7 cellular contexts compared by ENCODE assay signal in genomic region chr6:158999669-159000403, GRCh38.
DNase-seq lines count a peak whose midpoint lies in the region; ATAC-seq and TF ChIP-seq lines count a peak whose summit lies in the region.

TSS of gene RSPH3 (minus strand) at chr6:159000202. CDS start at chr6:158999550, 652 bp downstream.

- TF ChIP-seq CTCF in astrocyte of the spinal cord (IDR thresholded peaks at IDR 0.05; ENCODE audit: low read depth, low read length), result no peak

- in situ Hi-C loops in astrocyte of the spinal cord (cut with HindIII; ENCODE audit: low sequenced_read_pairs), result no loop called here

- ATAC-seq in GM18508 (IDR thresholded peaks at IDR 0.05; ENCODE audit: insufficient read depth, unreplicated experiment), result peak; percentile 74
- ATAC-seq in HG02981 (IDR thresholded peaks at IDR 0.05; ENCODE audit: unreplicated experiment), result peak; percentile 87

- H3K4me3 ChIP-seq in astrocyte of the spinal cord (ENCODE audit: low read depth, low read length), result peak within 1 kb of the TSS; percentile 90

- DNase-seq in NCI-H2029 (lab: John Stamatoyannopoulos, UW) (peak; percentile 95), T-helper 9 cell (peak; percentile 79), astrocyte of the spinal cord (ENCODE audit: low read depth, low spot score) (peak; percentile 94), hypothalamus (lab: John Stamatoyannopoulos, UW) (peak; percentile 46 to 92 (median 82)), retina (peak; percentile 98)

Comparison
In these comparisons a context has a peak if more than half of its experiments do, and no peak if none do; other contexts are left out.
1. Peak in every context shown above with its lines: DNase-seq, ATAC-seq and H3K4me3 ChIP-seq.